ENCODE assay signal across 8 cellular contexts in the genomic region with DNA sequence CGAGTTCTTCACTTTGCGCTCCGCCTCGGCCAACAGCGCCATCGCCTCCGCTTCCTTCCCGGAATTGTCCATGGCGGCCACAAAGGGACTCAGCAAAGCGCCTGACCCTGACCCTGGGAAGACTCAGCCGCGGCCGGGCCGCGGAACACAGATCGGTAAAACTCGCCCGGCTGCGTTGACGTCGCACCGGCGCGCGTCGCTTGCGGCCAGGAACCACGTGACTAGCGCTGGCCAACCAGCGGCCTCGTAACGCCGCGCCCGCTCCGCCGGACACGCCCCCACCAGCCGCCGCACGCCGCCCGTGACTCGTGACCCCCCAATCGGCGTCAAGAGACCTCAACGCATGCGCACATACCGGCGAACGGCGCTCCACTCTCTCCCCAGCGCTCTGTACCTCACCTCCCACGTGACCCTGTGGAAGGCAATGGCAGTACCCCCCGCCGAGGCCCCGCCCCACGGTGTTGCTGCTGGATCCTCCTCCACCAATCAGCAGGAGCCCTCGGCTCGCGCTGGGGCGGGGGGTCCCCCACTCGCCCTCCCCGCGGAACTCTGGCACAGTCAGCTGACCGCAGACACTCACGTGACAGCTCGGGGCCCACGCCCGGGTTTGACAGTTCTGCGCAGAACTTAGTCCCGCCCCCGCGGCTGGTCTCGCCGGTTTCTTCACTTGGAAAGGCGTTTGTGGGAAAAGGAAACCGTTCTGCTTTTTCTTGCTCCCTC. TPM values are rescaled to one million over a fixed set of nuclear protein-coding genes. Genes with fewer than 3 reads are reported as not detected.
DNase-seq lines count a peak whose midpoint lies in the region; ATAC-seq and TF ChIP-seq lines count a peak whose summit lies in the region.

A gene (minus strand): TSS at position 195 of the 720 bp plus-strand sequence. CDS start 123 bp downstream, at position 72.

- no peaks in the 10 kb centered on the region for H3K9me3 ChIP-seq in T-helper 17 cell (ENCODE audit: control insufficient read depth, low read length, poor library complexity, severe bottlenecking)
- no peaks in the 10 kb centered on the region for H3K9me3 ChIP-seq in upper lobe of right lung

- no peaks in the 10 kb centered on the region for H3K27me3 ChIP-seq in upper lobe of right lung

- no peak for TF ChIP-seq CTCF in upper lobe of right lung (IDR thresholded peaks at IDR 0.05)

- peak; percentile 86 for ATAC-seq in HG02885 (IDR thresholded peaks at IDR 0.05; ENCODE audit: poor library complexity, unreplicated experiment)
- peak; percentile 93 for ATAC-seq in T-helper 17 cell
- peak; percentile 97 to 98 for ATAC-seq in left cardiac atrium
- ATAC-seq in upper lobe of right lung = peak; percentile 97

- DNase-seq in NCI-H1694 treated with DMSO at 0.1 percent for 48 hours (lab: John Stamatoyannopoulos, UW) (peak; percentile 99), T-helper 17 cell (peak; percentile 100), amygdala (lab: John Stamatoyannopoulos, UW) (peak; percentile 99 to 100 (median 100)), left cardiac atrium (peak; percentile 100), posterior vena cava (ENCODE audit: low spot score) (peak; percentile 100), upper lobe of right lung (peak; percentile 100)

- H3K27ac Mint-ChIP-seq in T-helper 17 cell = peak within 1 kb of the TSS; percentile 99

- H3K4me1 Mint-ChIP-seq in T-helper 17 cell = peaks cover 47% of the 10 kb centered on the region

- peak within 1 kb of the TSS; percentile 95 for H3K4me3 ChIP-seq in upper lobe of right lung

- H3K4me3 Mint-ChIP-seq in T-helper 17 cell = peak within 1 kb of the TSS; percentile 99

- H3K4me1 ChIP-seq in upper lobe of right lung = peaks cover 48% of the 10 kb centered on the region

- H3K27me3 Mint-ChIP-seq in T-helper 17 cell = no peaks in the 10 kb centered on the region

- peaks cover 10% of the 10 kb centered on the region for H3K36me3 Mint-ChIP-seq in T-helper 17 cell (ENCODE audit: low read depth)

- no peaks in the 10 kb centered on the region for H3K36me3 ChIP-seq in upper lobe of right lung

- TF ChIP-seq POLR2A in GM15510 (IDR thresholded peaks at IDR 0.05; ENCODE audit: borderline replicate concordance, extremely low read depth, insufficient read length) = peak; percentile 80

- H3K27ac ChIP-seq in upper lobe of right lung = peak within 1 kb of the TSS; percentile 98

- intact Hi-C loops in left cardiac atrium (cut with DNase I) = loop anchor here (1.0 to 5.0 kb wide), 4 partner anchors 78 to 94 kb away; a partner anchor contains a TSS
- intact Hi-C loops in posterior vena cava (cut with DNase I) = loop anchor here in 1 of 2 donors (5.0 kb wide), 1 partner anchor 92 kb away; a partner anchor contains a TSS
- intact Hi-C loops in upper lobe of right lung (cut with DNase I) = no loop called here

RNA-seq across cellular contexts. Expression of the gene that starts here (rescaled TPM):
- total RNA-seq in T-helper 17 cell (100 to 1,000 TPM; 124 to 133 TPM), left cardiac atrium (100 to 1,000 TPM in 1 of 2 donors, 10 to 100 TPM in 1; 92.7 to 113 TPM), posterior vena cava (10 to 100 TPM; 75.8 to 83.8 TPM), upper lobe of right lung (134 TPM)

Comparison
In these comparisons a context has a peak if more than half of its experiments do, and no peak if none do; other contexts are left out.
1. Peak in every context shown above with its lines: DNase-seq, ATAC-seq, H3K4me3 ChIP-seq and H3K27ac ChIP-seq.